In genomic region chr19:12574036-12574435, GRCh38 we compare ENCODE assay signal across 15 cellular contexts. TPM values are rescaled to one million over a fixed set of nuclear protein-coding genes. Genes with fewer than 3 reads are reported as not detected.
A peak's percentile ranks its signal among the peaks of the same experiment; 100 is the strongest.
DNase-seq lines count a peak whose midpoint lies in the region; ATAC-seq and TF ChIP-seq lines count a peak whose summit lies in the region.
"Had no signal": no experiment of that assay in that cellular context is flagged by ENCODE, and none has a peak within 500 bp of the region (broad histone marks: within the 10 kb centered on the region; RNA-seq: fewer than 3 reads in every experiment).

No MANE protein-coding gene starts in this region.

- H4K20me1 ChIP-seq in BLaER1: no peaks in the 10 kb centered on the region

- no peak overlapping the region for H2AK5ac ChIP-seq in mesenchymal stem cell (ENCODE audit: low read length, severe bottlenecking)

- H3K4me3 Mint-ChIP-seq in WTC11: no peak overlapping the region
- H3K4me3 Mint-ChIP-seq in activated T-helper 2 cell treated with anti-CD3 and anti-CD28 coated beads, Interferon-gamma antibody, Interleukin-2, Interleukin-4, amounts not matched to agents 10 μg/mL and 5 μg/mL and 100 μg/mL, durations not matched to agents 14 hours and 24 hours and 36 hours (ENCODE audit: low read depth): no peak overlapping the region
- H3K4me3 Mint-ChIP-seq: activated T-helper 1 cell treated with anti-CD3 and anti-CD28 coated beads, Interleukin-12 subunit alpha, Interleukin-12 subunit beta, Interleukin-2, Interleukin-4 antibody, amounts not matched to agents 30 ng/mL and 10 ng/mL and 1 ng/mL, durations not matched to agents 14 hours and 24 hours and 36 hours; nephron had no signal

- no peak overlapping the region for H3K4me3 ChIP-seq in BLaER1
- no peak overlapping the region for H3K4me3 ChIP-seq in GM06990 (replicated peaks; ENCODE audit: low read depth, low read length)
- H3K4me3 ChIP-seq in mesenchymal stem cell (ENCODE audit: insufficient read depth in 1 of 2, low read depth in 1 of 2, low read length in 2 of 2): no peak overlapping the region
- H3K4me3 ChIP-seq in lower lobe of right lung: no peak overlapping the region
- H3K4me3 ChIP-seq: SK-N-MC had no signal

- H3K9ac ChIP-seq in BLaER1: no peak overlapping the region
- H3K9ac ChIP-seq in mesenchymal stem cell (ENCODE audit: low read length): no peak overlapping the region

- peak; percentile 46 for DNase-seq in GM06990 (ENCODE audit: extremely low read depth, insufficient read length)
- peak; percentile 24 for DNase-seq in NCI-H187 treated with DMSO at 0.1 percent for 48 hours (lab: John Stamatoyannopoulos, UW)
- DNase-seq in WTC11 (ENCODE audit: low spot score): no peak
- no peak for DNase-seq in mesenchymal stem cell
- no peak for DNase-seq in lower lobe of right lung
- no peak for DNase-seq in activated T-helper 2 cell treated with anti-CD3 and anti-CD28 coated beads, Interferon-gamma antibody, Interleukin-2, Interleukin-4, amounts not matched to agents 10 μg/mL and 5 μg/mL and 100 μg/mL, durations not matched to agents 14 hours and 24 hours and 36 hours (ENCODE audit: low spot score)
- DNase-seq: IMR-90, substantia nigra had no signal

- CTCF ChIA-PET in WTC11 (lab: Charles Lee): interaction anchor here (1.1 to 1.7 kb wide), 2 partner anchors 37 to 66 kb away, joined by 3 to 5 read pairs; partner anchors contain the start of genes ZNF490 and ZNF791

- WGBS in mesenchymal stem cell: 77% methylated on average over 7 of the region's 7 CpGs

- H3K27ac ChIP-seq in BLaER1 (no peak overlapping the region), mesenchymal stem cell (ENCODE audit: low read length, poor library complexity, severe bottlenecking) (no peak overlapping the region), lower lobe of right lung (no peak overlapping the region)
- H3K27ac ChIP-seq: C4-2B, SK-N-MC had no signal

- peaks cover 14% of the 10 kb centered on the region for H3K4me1 ChIP-seq in BLaER1
- H3K4me1 ChIP-seq in mesenchymal stem cell (ENCODE audit: control insufficient read depth, insufficient read depth, low read depth, low read length): no peaks in the 10 kb centered on the region
- H3K4me1 ChIP-seq in lower lobe of right lung: no peaks in the 10 kb centered on the region

- H4K8ac ChIP-seq in mesenchymal stem cell (ENCODE audit: low read length): no peak overlapping the region

- H2BK12ac ChIP-seq in mesenchymal stem cell (ENCODE audit: low read length in 2 of 2): no peak overlapping the region

- H3K4me2 ChIP-seq in BLaER1 (peak overlapping the region; percentile 72), mesenchymal stem cell (ENCODE audit: low read length, poor library complexity, severe bottlenecking) (no peak overlapping the region)

- no peak for TF ChIP-seq CTCF in GM06990 (IDR thresholded peaks at IDR 0.05; ENCODE audit: insufficient read depth, low read length, poor library complexity, severe bottlenecking)
- TF ChIP-seq CTCF in WTC11 (IDR thresholded peaks at IDR 0.05): no peak
- TF ChIP-seq CTCF in lower lobe of right lung (IDR thresholded peaks at IDR 0.05): no peak

- peak overlapping the region; percentile 39 for H3K27ac Mint-ChIP-seq in WTC11
- no peak overlapping the region for H3K27ac Mint-ChIP-seq in activated T-helper 2 cell treated with anti-CD3 and anti-CD28 coated beads, Interferon-gamma antibody, Interleukin-2, Interleukin-4, amounts not matched to agents 10 μg/mL and 5 μg/mL and 100 μg/mL, durations not matched to agents 14 hours and 24 hours and 36 hours
- H3K27ac Mint-ChIP-seq: activated T-helper 1 cell treated with anti-CD3 and anti-CD28 coated beads, Interleukin-12 subunit alpha, Interleukin-12 subunit beta, Interleukin-2, Interleukin-4 antibody, amounts not matched to agents 30 ng/mL and 10 ng/mL and 1 ng/mL, durations not matched to agents 14 hours and 24 hours and 36 hours; nephron had no signal

- intact Hi-C loops in lower lobe of right lung (cut with DNase I): no loop called here
- intact Hi-C loops in activated T-helper 2 cell treated with anti-CD3 and anti-CD28 coated beads, Interferon-gamma antibody, Interleukin-2, Interleukin-4, amounts not matched to agents 10 μg/mL and 5 μg/mL and 100 μg/mL, durations not matched to agents 14 hours and 24 hours and 36 hours (cut with micrococcal nuclease): no loop called here

- no peak overlapping the region for H3K14ac ChIP-seq in mesenchymal stem cell (ENCODE audit: low read length in 2 of 2)

- POLR2A ChIA-PET in WTC11 (lab: Charles Lee): no interaction called here

- no peak overlapping the region for H3K4ac ChIP-seq in mesenchymal stem cell (ENCODE audit: low read depth in 1 of 2, low read length in 2 of 2)

- no peaks in the 10 kb centered on the region for H3K27me3 Mint-ChIP-seq in WTC11 (ENCODE audit: low read depth)
- no peaks in the 10 kb centered on the region for H3K27me3 Mint-ChIP-seq in activated T-helper 2 cell treated with anti-CD3 and anti-CD28 coated beads, Interferon-gamma antibody, Interleukin-2, Interleukin-4, amounts not matched to agents 10 μg/mL and 5 μg/mL and 100 μg/mL, durations not matched to agents 14 hours and 24 hours and 36 hours (ENCODE audit: low read depth)

- peaks cover 24% of the 10 kb centered on the region for H3K4me1 Mint-ChIP-seq in WTC11
- peaks cover 3% of the 10 kb centered on the region for H3K4me1 Mint-ChIP-seq in activated T-helper 2 cell treated with anti-CD3 and anti-CD28 coated beads, Interferon-gamma antibody, Interleukin-2, Interleukin-4, amounts not matched to agents 10 μg/mL and 5 μg/mL and 100 μg/mL, durations not matched to agents 14 hours and 24 hours and 36 hours (ENCODE audit: low read depth)
- H3K4me1 Mint-ChIP-seq: nephron had no signal

- no peak overlapping the region for H2BK5ac ChIP-seq in mesenchymal stem cell (ENCODE audit: low read depth, low read length, poor library complexity, severe bottlenecking)

- H3K9me3 Mint-ChIP-seq in WTC11: no peaks in the 10 kb centered on the region
- H3K9me3 Mint-ChIP-seq in activated T-helper 2 cell treated with anti-CD3 and anti-CD28 coated beads, Interferon-gamma antibody, Interleukin-2, Interleukin-4, amounts not matched to agents 10 μg/mL and 5 μg/mL and 100 μg/mL, durations not matched to agents 14 hours and 24 hours and 36 hours: peaks cover 18% of the 10 kb centered on the region

- H3K36me3 ChIP-seq in BLaER1: peaks cover 32% of the 10 kb centered on the region
- peaks cover 2% of the 10 kb centered on the region; the same call in 1 of the 2 replicates for H3K36me3 ChIP-seq in GM06990 (ENCODE audit: control insufficient read depth, insufficient read depth, low read length)
- H3K36me3 ChIP-seq in mesenchymal stem cell (ENCODE audit: control insufficient read depth in 1 of 2, insufficient read depth in 2 of 2, low read depth in 1 of 2, low read length in 2 of 2): peaks cover 21 to 22% of the 10 kb centered on the region in 2 experiments
- peaks cover 12% of the 10 kb centered on the region for H3K36me3 ChIP-seq in lower lobe of right lung

- H3K27me3 ChIP-seq in BLaER1: no peaks in the 10 kb centered on the region
- no peaks in the 10 kb centered on the region for H3K27me3 ChIP-seq in GM06990 (replicated peaks; ENCODE audit: control insufficient read depth, insufficient read depth, low read length)
- no peaks in the 10 kb centered on the region for H3K27me3 ChIP-seq in mesenchymal stem cell (ENCODE audit: control insufficient read depth in 1 of 2, insufficient read depth in 1 of 2, low read length in 2 of 2)
- H3K27me3 ChIP-seq in lower lobe of right lung (ENCODE audit: low read depth): no peaks in the 10 kb centered on the region

- H3K36me3 Mint-ChIP-seq in WTC11: peaks cover 11% of the 10 kb centered on the region
- peaks cover 21% of the 10 kb centered on the region for H3K36me3 Mint-ChIP-seq in activated T-helper 2 cell treated with anti-CD3 and anti-CD28 coated beads, Interferon-gamma antibody, Interleukin-2, Interleukin-4, amounts not matched to agents 10 μg/mL and 5 μg/mL and 100 μg/mL, durations not matched to agents 14 hours and 24 hours and 36 hours (ENCODE audit: low read depth)

- H3K9me3 ChIP-seq in BLaER1: no peaks in the 10 kb centered on the region
- peaks cover 32% of the 10 kb centered on the region for H3K9me3 ChIP-seq in mesenchymal stem cell (ENCODE audit: control insufficient read depth, low read length)
- H3K9me3 ChIP-seq in lower lobe of right lung: no peaks in the 10 kb centered on the region

- no peak overlapping the region for H4K91ac ChIP-seq in mesenchymal stem cell (ENCODE audit: low read length)

- no peak overlapping the region for H2BK15ac ChIP-seq in mesenchymal stem cell (ENCODE audit: low read depth, poor library complexity, severe bottlenecking)

- no peak overlapping the region for H3K23ac ChIP-seq in mesenchymal stem cell (ENCODE audit: low read length in 2 of 2)

- H2BK120ac ChIP-seq in mesenchymal stem cell (ENCODE audit: low read depth, low read length): no peak overlapping the region

- H2AFZ ChIP-seq in mesenchymal stem cell (ENCODE audit: low read depth, low read length): no peak overlapping the region

- H3K18ac ChIP-seq in mesenchymal stem cell (ENCODE audit: low read depth in 1 of 2, low read length in 2 of 2): no peak overlapping the region

- H3K79me1 ChIP-seq in mesenchymal stem cell (replicated peaks; ENCODE audit: low read length, poor library complexity, severe bottlenecking): peaks cover 4% of the 10 kb centered on the region

- ATAC-seq in WTC11 (no peak), lower lobe of right lung (no peak), HG03039 (IDR thresholded peaks at IDR 0.05; ENCODE audit: unreplicated experiment) (no peak)
- ATAC-seq: sciatic nerve had no signal

TF ChIP-seq in WTC11, 78 proteins besides CTCF, POLR2A, EP300 and RAD21 (continues in another document):
- no peak for TF ChIP-seq ZNF121 (CRISPR knock-in tag; IDR thresholded peaks at IDR 0.05)

RNA-seq across cellular contexts. Expression of gene ZNF564, which starts 22.8 kb away (rescaled TPM):
- total RNA-seq in WTC11 (2021) (8.9 to 11.1 TPM (median 10.7 TPM) in 3 replicates), lower lobe of right lung (15.4 TPM)
- 2.1 TPM for polyA plus RNA-seq in mesenchymal stem cell (2013, experiment 1 of 2)
- 2.3 TPM for polyA plus RNA-seq in mesenchymal stem cell (2013, experiment 2 of 2)
- 7.4 and 7.6 TPM in 2 replicates for total RNA-seq in activated T-helper 2 cell treated with anti-CD3 and anti-CD28 coated beads, Interferon-gamma antibody, Interleukin-2, Interleukin-4, amounts not matched to agents 10 μg/mL and 5 μg/mL and 100 μg/mL, durations not matched to agents 14 hours and 24 hours and 36 hours

RNA-seq across cellular contexts. Expression of gene ZNF490, which starts 36.6 kb away (rescaled TPM):
- total RNA-seq in WTC11 (2021): 7.3 to 7.7 TPM (median 7.6 TPM) in 3 replicates
- polyA plus RNA-seq in mesenchymal stem cell (2013, experiment 1 of 2): 2.3 TPM
- 1.9 TPM for polyA plus RNA-seq in mesenchymal stem cell (2013, experiment 2 of 2)
- total RNA-seq in lower lobe of right lung: 10.3 TPM
- total RNA-seq in activated T-helper 2 cell treated with anti-CD3 and anti-CD28 coated beads, Interferon-gamma antibody, Interleukin-2, Interleukin-4, amounts not matched to agents 10 μg/mL and 5 μg/mL and 100 μg/mL, durations not matched to agents 14 hours and 24 hours and 36 hours: 7.0 and 9.9 TPM in 2 replicates

RNA-seq across cellular contexts. Expression of gene ZNF791, which starts 36.7 kb away (rescaled TPM):
- total RNA-seq in WTC11 (2021) (21.4 to 25.9 TPM (median 23.9 TPM) in 3 replicates), lower lobe of right lung (27.2 TPM)
- polyA plus RNA-seq in mesenchymal stem cell (2013, experiment 1 of 2): 12.1 TPM
- polyA plus RNA-seq in mesenchymal stem cell (2013, experiment 2 of 2): 13.4 TPM
- total RNA-seq in activated T-helper 2 cell treated with anti-CD3 and anti-CD28 coated beads, Interferon-gamma antibody, Interleukin-2, Interleukin-4, amounts not matched to agents 10 μg/mL and 5 μg/mL and 100 μg/mL, durations not matched to agents 14 hours and 24 hours and 36 hours: 21.8 and 22.5 TPM in 2 replicates

Comparison
In these comparisons a context has a peak if more than half of its experiments do, and no peak if none do; other contexts are left out.
1. DNase-seq: peak in GM06990 (single experiment) and NCI-H187 treated with DMSO at 0.1 percent for 48 hours (single experiment); none in WTC11 (single experiment), mesenchymal stem cell (single experiment), lower lobe of right lung (single experiment) and activated T-helper 2 cell treated with anti-CD3 and anti-CD28 coated beads, Interferon-gamma antibody, Interleukin-2, Interleukin-4, amounts not matched to agents 10 μg/mL and 5 μg/mL and 100 μg/mL, durations not matched to agents 14 hours and 24 hours and 36 hours (single experiment).